ENCODE assay signal across 31 cellular contexts in the genomic region with DNA sequence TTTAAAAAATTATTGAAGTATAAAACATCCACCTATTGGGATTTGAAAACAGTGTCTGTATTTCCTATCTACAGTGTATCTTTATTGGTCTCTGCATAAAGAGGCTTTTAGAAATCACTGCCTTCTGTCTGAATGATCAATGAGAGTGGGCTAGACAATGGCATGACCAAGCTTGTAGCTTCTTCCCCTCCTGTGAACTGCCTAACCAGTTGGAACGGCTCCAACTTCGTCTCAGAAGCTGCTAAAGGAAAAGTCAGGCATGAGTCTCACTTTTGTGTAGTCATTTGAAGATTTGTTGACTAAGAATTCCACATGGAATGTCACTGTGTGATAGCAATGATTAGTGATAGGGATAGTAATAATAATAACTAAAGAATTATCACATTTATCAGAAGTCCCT.
DNase-seq lines count a peak whose midpoint lies in the region; TF ChIP-seq lines count a peak whose summit lies in the region.
"Had no signal": no experiment of that assay in that cellular context is flagged by ENCODE, and none has a peak within 500 bp of the region (broad histone marks: within the 10 kb centered on the region; RNA-seq: fewer than 3 reads in every experiment).

No MANE protein-coding gene starts in this region.

- no TSS peak for BruUV-seq in A673 (replicated peaks; lab: Mats Ljungman, UMichigan)

- peaks cover 17% of the 10 kb centered on the region for H3K27me3 Mint-ChIP-seq in activated CD4-positive, alpha-beta memory T cell treated with anti-CD3 and anti-CD28 coated beads, Interleukin-2, amount 10 ng/mL, durations not matched to agents 7 days and 5 days
- H3K27me3 Mint-ChIP-seq in osteocyte (ENCODE audit: unreplicated experiment) = peaks cover 42% of the 10 kb centered on the region

- in situ Hi-C loops in G401 (cut with HindIII; ENCODE audit: low sequenced_read_pairs) = no loop called here

- H3K27me3 ChIP-seq in A673 (replicated peaks; ENCODE audit: insufficient read depth, low read depth, low read length, poor library complexity) = no peaks in the 10 kb centered on the region
- H3K27me3 ChIP-seq: BE2C, pancreas, right atrium auricular region, suprapubic skin, upper lobe of left lung had no signal

- H3K4me3 ChIP-seq in A673 (ENCODE audit: low read depth, low read length, poor library complexity, severe bottlenecking) (no peak overlapping the region), fibroblast of mammary gland (ENCODE audit: control insufficient read depth, low read depth, low read length) (no peak overlapping the region)
- H3K4me3 ChIP-seq: cardiac muscle cell, pancreas, right atrium auricular region, SK-N-MC, suprapubic skin, upper lobe of left lung had no signal

- H3K27ac ChIP-seq in A673 (ENCODE audit: low read depth, low read length, poor library complexity, severe bottlenecking) = no peak overlapping the region
- H3K27ac ChIP-seq: cardiac muscle cell, pancreas, right atrium auricular region, RWPE1, SK-N-MC, suprapubic skin, upper lobe of left lung had no signal

- POLR2A ChIA-PET in A673 (lab: Charles Lee; ENCODE audit: low non-redundant PET) = no interaction called here
- POLR2A ChIA-PET in activated CD4-positive, alpha-beta memory T cell treated with anti-CD3 and anti-CD28 coated beads, Interleukin-2, amount 10 ng/mL, durations not matched to agents 7 days and 5 days (lab: Charles Lee) = no interaction called here

- TF ChIP-seq CTCF in A673 (conservative IDR thresholded peaks at IDR 0.05; ENCODE audit: low read depth, low read length) = no peak
- no peak for TF ChIP-seq CTCF in fibroblast of mammary gland (conservative IDR thresholded peaks at IDR 0.05; ENCODE audit: control insufficient read depth, insufficient read depth, low read depth, low read length)
- TF ChIP-seq CTCF in osteocyte (IDR thresholded peaks at IDR 0.05) = no peak

- no peaks in the 10 kb centered on the region for H3K4me1 ChIP-seq in A673 (ENCODE audit: insufficient read depth, low read length, poor library complexity, severe bottlenecking)
- H3K4me1 ChIP-seq: BE2C, pancreas, right atrium auricular region, suprapubic skin, upper lobe of left lung had no signal

- no peaks in the 10 kb centered on the region for H3K36me3 Mint-ChIP-seq in activated CD4-positive, alpha-beta memory T cell treated with anti-CD3 and anti-CD28 coated beads, Interleukin-2, amount 10 ng/mL, durations not matched to agents 7 days and 5 days (ENCODE audit: low read depth)
- no peaks in the 10 kb centered on the region for H3K36me3 Mint-ChIP-seq in osteocyte (ENCODE audit: unreplicated experiment)
- H3K36me3 Mint-ChIP-seq: activated naive CD8-positive, alpha-beta T cell treated with anti-CD3 and anti-CD28 coated beads, Interleukin-2, amount 10 ng/mL, durations not matched to agents 7 days and 5 days; CD8-positive, alpha-beta T cell; IgD-negative memory B cell had no signal

- no peak overlapping the region for H3K27ac Mint-ChIP-seq in activated CD4-positive, alpha-beta memory T cell treated with anti-CD3 and anti-CD28 coated beads, Interleukin-2, amount 10 ng/mL, durations not matched to agents 7 days and 5 days
- H3K27ac Mint-ChIP-seq in osteocyte (ENCODE audit: unreplicated experiment) = no peak overlapping the region
- H3K27ac Mint-ChIP-seq: activated B cell treated with CpG ODN at 0.5 μM for 24 hours; activated naive CD8-positive, alpha-beta T cell treated with anti-CD3 and anti-CD28 coated beads, Interleukin-2, amount 10 ng/mL, durations not matched to agents 7 days and 5 days; CD8-positive, alpha-beta T cell; IgD-negative memory B cell; immature natural killer cell had no signal

- intact Hi-C loops in A673 (cut with micrococcal nuclease; ENCODE audit: unreplicated experiment) = no loop called here

- no peaks in the 10 kb centered on the region for H3K36me3 ChIP-seq in A673 (ENCODE audit: insufficient read depth, low read length, poor library complexity, severe bottlenecking)
- H3K36me3 ChIP-seq: BE2C, cardiac muscle cell, pancreas, right atrium auricular region, suprapubic skin, upper lobe of left lung had no signal

- no peak overlapping the region for H3K4me3 Mint-ChIP-seq in activated CD4-positive, alpha-beta memory T cell treated with anti-CD3 and anti-CD28 coated beads, Interleukin-2, amount 10 ng/mL, durations not matched to agents 7 days and 5 days
- H3K4me3 Mint-ChIP-seq in osteocyte (ENCODE audit: unreplicated experiment) = no peak overlapping the region
- H3K4me3 Mint-ChIP-seq: activated B cell treated with CpG ODN at 0.5 μM for 24 hours; activated naive CD8-positive, alpha-beta T cell treated with anti-CD3 and anti-CD28 coated beads, Interleukin-2, amount 10 ng/mL, durations not matched to agents 7 days and 5 days; activated T-cell treated with anti-CD3 and anti-CD28 coated beads, Interleukin-2, amount 50 U/mL, for 4 hours; CD8-positive, alpha-beta T cell; IgD-negative memory B cell; immature natural killer cell had no signal

- H3K4me1 Mint-ChIP-seq in activated CD4-positive, alpha-beta memory T cell treated with anti-CD3 and anti-CD28 coated beads, Interleukin-2, amount 10 ng/mL, durations not matched to agents 7 days and 5 days = no peaks in the 10 kb centered on the region
- no peaks in the 10 kb centered on the region for H3K4me1 Mint-ChIP-seq in osteocyte (ENCODE audit: unreplicated experiment)
- H3K4me1 Mint-ChIP-seq: activated B cell treated with CpG ODN at 0.5 μM for 24 hours; activated naive CD8-positive, alpha-beta T cell treated with anti-CD3 and anti-CD28 coated beads, Interleukin-2, amount 10 ng/mL, durations not matched to agents 7 days and 5 days; IgD-negative memory B cell; immature natural killer cell had no signal

- CTCF ChIA-PET in A673 (lab: Charles Lee) = no interaction called here
- CTCF ChIA-PET in activated CD4-positive, alpha-beta memory T cell treated with anti-CD3 and anti-CD28 coated beads, Interleukin-2, amount 10 ng/mL, durations not matched to agents 7 days and 5 days (lab: Charles Lee) = no interaction called here

- H3K9me3 Mint-ChIP-seq in activated CD4-positive, alpha-beta memory T cell treated with anti-CD3 and anti-CD28 coated beads, Interleukin-2, amount 10 ng/mL, durations not matched to agents 7 days and 5 days = no peaks in the 10 kb centered on the region
- no peaks in the 10 kb centered on the region for H3K9me3 Mint-ChIP-seq in osteocyte (ENCODE audit: unreplicated experiment)
- H3K9me3 Mint-ChIP-seq: activated naive CD8-positive, alpha-beta T cell treated with anti-CD3 and anti-CD28 coated beads, Interleukin-2, amount 10 ng/mL, durations not matched to agents 7 days and 5 days; activated T-cell treated with anti-CD3 and anti-CD28 coated beads, Interleukin-2, amount 50 U/mL, for 4 hours; CD8-positive, alpha-beta T cell; IgD-negative memory B cell; immature natural killer cell had no signal

- H3K9me3 ChIP-seq in A673 (ENCODE audit: low read depth, low read length, poor library complexity, severe bottlenecking) = no peaks in the 10 kb centered on the region
- H3K9me3 ChIP-seq: BE2C, pancreas, right atrium auricular region, suprapubic skin, upper lobe of left lung had no signal

- DNase-seq in A673 (ENCODE audit: low spot score) (peak; percentile 41), ELR (ENCODE audit: low read depth) (peak; percentile 10), OCI-M1 (lab: John Stamatoyannopoulos, UW) (peak; percentile 17), fibroblast of mammary gland (ENCODE audit: low read depth) (peak; percentile 9), G401 (ENCODE audit: low spot score) (no peak), osteocyte (ENCODE audit: extremely low spot score, unreplicated experiment) (no peak)
- no peak for DNase-seq in activated CD4-positive, alpha-beta memory T cell treated with anti-CD3 and anti-CD28 coated beads, Interleukin-2, amount 10 ng/mL, durations not matched to agents 7 days and 5 days
- DNase-seq: ACHN; activated B cell treated with CpG ODN at 0.5 μM for 24 hours; activated CD4-positive, alpha-beta T cell treated with anti-CD3 and anti-CD28 coated beads, Interleukin-2, amount 50 U/mL, for 1 hour; activated gamma-delta T cell treated with Interleukin-2 at 50 U/mL for 16 hours; activated naive CD8-positive, alpha-beta T cell treated with anti-CD3 and anti-CD28 coated beads, Interleukin-2, amount 10 ng/mL, durations not matched to agents 7 days and 5 days; activated T-cell treated with anti-CD3 and anti-CD28 coated beads, Interleukin-2, amount 50 U/mL, for 4 hours; aorta; BE2C; CD8-positive, alpha-beta T cell; DMS153; immature natural killer cell; mesenchymal stem cell; NCI-H1694 treated with DMSO at 0.1 percent for 48 hours; NCI-H526; pancreas; small intestine; stimulated activated naive CD4-positive, alpha-beta T cell; upper lobe of left lung had no signal

Comparison
In these comparisons a context has a peak if more than half of its experiments do, and no peak if none do; other contexts are left out.
1. DNase-seq: peak in A673 (single experiment), ELR (single experiment), OCI-M1 (single experiment) and fibroblast of mammary gland (single experiment); none in activated CD4-positive, alpha-beta memory T cell treated with anti-CD3 and anti-CD28 coated beads, Interleukin-2, amount 10 ng/mL, durations not matched to agents 7 days and 5 days (single experiment), G401 (single experiment) and osteocyte (single experiment).